ENCODE assay signal across 12 cellular contexts in genomic region chr2:6986894-6987487, GRCh38.
DNase-seq lines count a peak whose midpoint lies in the region; ATAC-seq and TF ChIP-seq lines count a peak whose summit lies in the region.
"Had no signal": no experiment of that assay in that cellular context is flagged by ENCODE, and none has a peak within 500 bp of the region (broad histone marks: within the 10 kb centered on the region; RNA-seq: fewer than 3 reads in every experiment).

No MANE protein-coding gene starts in this region.

- H2AFZ ChIP-seq in neural cell (ENCODE audit: low read depth, low read length), result no peak overlapping the region

- H3K9me3 Mint-ChIP-seq in CD14-positive monocyte (peaks cover 0 to 5% (median under 1%) of the 10 kb centered on the region in 7 donors), endodermal cell (peaks cover 9% of the 10 kb centered on the region), WTC11 (peaks cover 16% of the 10 kb centered on the region)

- intact Hi-C loops in CD14-positive monocyte (cut with micrococcal nuclease) (no loop called here), tibial artery (cut with DNase I; ENCODE audit: low total_unique reads) (no loop called here)

- 92% methylated on average over 13 of the region's 13 CpGs; no CpG with 5 or more reads in 1 of the 2 experiments for WGBS in endodermal cell (ENCODE audit: insufficient coverage in 1 of 2, insufficient read length in 1 of 2), 2 experiments
- WGBS in gastroesophageal sphincter (ENCODE audit: low coverage in 1 of 2), 2 donors, result 47 to 67% methylated on average over 5 to 8 of the region's 13 CpGs

- no peaks in the 10 kb centered on the region for H4K20me1 ChIP-seq in neural cell (ENCODE audit: insufficient read depth)

- peaks cover 0 to 2% (median 0%) of the 10 kb centered on the region in 3 donors for H3K27me3 Mint-ChIP-seq in CD14-positive monocyte (ENCODE audit: low read depth in 3 of 3)
- H3K27me3 Mint-ChIP-seq in endodermal cell (ENCODE audit: insufficient read depth), result no peaks in the 10 kb centered on the region
- no peaks in the 10 kb centered on the region for H3K27me3 Mint-ChIP-seq in WTC11 (ENCODE audit: low read depth)
- H3K27me3 Mint-ChIP-seq: activated CD4-positive, alpha-beta T cell treated with anti-CD3 and anti-CD28 coated beads for 36 hours had no signal

- H3K36me3 ChIP-seq in endodermal cell (ENCODE audit: control insufficient read depth, insufficient read depth, low read length) (peaks cover 20% of the 10 kb centered on the region), neural cell (ENCODE audit: insufficient read depth, low read length) (no peaks in the 10 kb centered on the region), tibial artery (no peaks in the 10 kb centered on the region), gastroesophageal sphincter (no peaks in the 10 kb centered on the region)
- H3K36me3 ChIP-seq: SJSA1 had no signal

- no peak overlapping the region for H3K4me3 ChIP-seq in endodermal cell (ENCODE audit: low read length)
- H3K4me3 ChIP-seq in neural cell (ENCODE audit: low read length), result no peak overlapping the region
- H3K4me3 ChIP-seq in tibial artery, result no peak overlapping the region
- H3K4me3 ChIP-seq in gastroesophageal sphincter, result no peak overlapping the region
- H3K4me3 ChIP-seq: SJSA1 had no signal

- no peaks in the 10 kb centered on the region for H3K4me1 ChIP-seq in endodermal cell (ENCODE audit: control insufficient read depth, insufficient read depth, low read length)
- H3K4me1 ChIP-seq in tibial artery, result no peaks in the 10 kb centered on the region
- H3K4me1 ChIP-seq in gastroesophageal sphincter, result peaks cover 0 to 30% (median 0%) of the 10 kb centered on the region in 3 donors
- H3K4me1 ChIP-seq: SJSA1 had no signal

- no peaks in the 10 kb centered on the region for H3K27me3 ChIP-seq in endodermal cell (ENCODE audit: control insufficient read depth, insufficient read depth, low read length, poor library complexity, severe bottlenecking)
- H3K27me3 ChIP-seq in neural cell (ENCODE audit: insufficient read depth, low read depth, low read length), result no peaks in the 10 kb centered on the region
- H3K27me3 ChIP-seq in tibial artery, result no peaks in the 10 kb centered on the region
- no peaks in the 10 kb centered on the region for H3K27me3 ChIP-seq in gastroesophageal sphincter
- H3K27me3 ChIP-seq: SJSA1 had no signal

- no peak overlapping the region for H3K9ac ChIP-seq in endodermal cell (ENCODE audit: extremely low read depth, low read length, poor library complexity, severe bottlenecking)
- H3K9ac ChIP-seq in neural cell (ENCODE audit: low read length), result peak overlapping the region; percentile 7

- H3K27ac ChIP-seq in endodermal cell (ENCODE audit: low read depth, low read length) (peak overlapping the region; percentile 97), neural cell (ENCODE audit: low read length) (peak overlapping the region; percentile 68), tibial artery (no peak overlapping the region), gastroesophageal sphincter (peak overlapping the region in 2 of 4 donors; percentile 20 to 28)
- H3K27ac ChIP-seq: C4-2B, SJSA1 had no signal

- no peak for TF ChIP-seq EP300 in neural cell (conservative IDR thresholded peaks at IDR 0.05; ENCODE audit: poor library complexity, severe bottlenecking)
- no peak for TF ChIP-seq EP300 in gastroesophageal sphincter (IDR thresholded peaks at IDR 0.05)

- ATAC-seq in gastroesophageal sphincter, result no peak
- no peak for ATAC-seq in WTC11
- ATAC-seq: activated CD4-positive, alpha-beta T cell treated with anti-CD3 and anti-CD28 coated beads for 36 hours had no signal

- no peak overlapping the region for H3K4me2 ChIP-seq in neural cell (ENCODE audit: low read length)

- no peak for TF ChIP-seq POLR2A in gastroesophageal sphincter (IDR thresholded peaks at IDR 0.05)

- no peak for TF ChIP-seq CTCF in CD14-positive monocyte (IDR thresholded peaks at IDR 0.05)
- no peak for TF ChIP-seq CTCF in endodermal cell (conservative IDR thresholded peaks at IDR 0.05)
- TF ChIP-seq CTCF in neural cell (IDR thresholded peaks at IDR 0.05; ENCODE audit: poor library complexity, severe bottlenecking), result no peak
- no peak for TF ChIP-seq CTCF in tibial artery (IDR thresholded peaks at IDR 0.05)
- no peak for TF ChIP-seq CTCF in gastroesophageal sphincter (IDR thresholded peaks at IDR 0.05)
- no peak for TF ChIP-seq CTCF in WTC11 (IDR thresholded peaks at IDR 0.05)
- no peak for TF ChIP-seq CTCF in GM10266 (IDR thresholded peaks at IDR 0.05; ENCODE audit: control insufficient read depth, insufficient read depth, low read depth, missing control alignments)

- peaks cover 9% of the 10 kb centered on the region for H3K79me2 ChIP-seq in neural cell (replicated peaks; ENCODE audit: insufficient read depth, low read length)

- peak overlapping the region in 4 of 7 donors; percentile 30 to 78 (median 50) for H3K27ac Mint-ChIP-seq in CD14-positive monocyte
- H3K27ac Mint-ChIP-seq in endodermal cell, result no peak overlapping the region
- H3K27ac Mint-ChIP-seq in WTC11, result no peak overlapping the region
- H3K27ac Mint-ChIP-seq: activated CD4-positive, alpha-beta T cell treated with anti-CD3 and anti-CD28 coated beads for 36 hours had no signal

- no peak for TF ChIP-seq RAD21 in neural cell (conservative IDR thresholded peaks at IDR 0.05)

- DNase-seq in CD14-positive monocyte (ENCODE audit: low spot score), result no peak
- DNase-seq in NCI-H2081 (lab: John Stamatoyannopoulos, UW), result peak; percentile 64 to 86
- DNase-seq in endodermal cell, result no peak
- DNase-seq in tibial artery, result no peak
- DNase-seq in WTC11 (ENCODE audit: low spot score), result no peak
- DNase-seq in GM10266 (ENCODE audit: extremely low spot score), result no peak
- DNase-seq: activated CD4-positive, alpha-beta T cell treated with anti-CD3 and anti-CD28 coated beads for 36 hours; GOT3 had no signal

- H3K4me1 Mint-ChIP-seq in CD14-positive monocyte (peaks cover 28% of the 10 kb centered on the region), endodermal cell (peaks cover 14% of the 10 kb centered on the region), WTC11 (peaks cover 35% of the 10 kb centered on the region)

- H3K36me3 Mint-ChIP-seq in CD14-positive monocyte (peaks cover 0 to 5% of the 10 kb centered on the region in 2 donors), endodermal cell (ENCODE audit: low read depth) (peaks cover 15% of the 10 kb centered on the region), WTC11 (peaks cover 8% of the 10 kb centered on the region)

- H3K4me3 Mint-ChIP-seq in CD14-positive monocyte (no peak overlapping the region), endodermal cell (no peak overlapping the region), WTC11 (no peak overlapping the region)
- H3K4me3 Mint-ChIP-seq: activated CD4-positive, alpha-beta T cell treated with anti-CD3 and anti-CD28 coated beads for 36 hours had no signal

- H3F3A ChIP-seq in neural cell (ENCODE audit: insufficient read depth, low read length, poor library complexity, severe bottlenecking), result no peaks in the 10 kb centered on the region

- POLR2A ChIA-PET in WTC11 (lab: Charles Lee), result no interaction called here

- H3K9me2 ChIP-seq in neural cell (ENCODE audit: insufficient read depth, low read length), result no peaks in the 10 kb centered on the region

- CTCF ChIA-PET in WTC11 (lab: Charles Lee), result interaction anchor here (1.7 kb wide), 1 partner anchor 27 kb away, joined by 8 read pairs; no protein-coding TSS in a partner anchor

- H3K9me3 ChIP-seq in endodermal cell (ENCODE audit: control insufficient read depth, low read length), result peaks cover 9% of the 10 kb centered on the region
- H3K9me3 ChIP-seq in neural cell (ENCODE audit: low read length), result no peaks in the 10 kb centered on the region
- H3K9me3 ChIP-seq in tibial artery, result no peaks in the 10 kb centered on the region
- H3K9me3 ChIP-seq in gastroesophageal sphincter, result no peaks in the 10 kb centered on the region
- H3K9me3 ChIP-seq: SJSA1 had no signal

TF ChIP-seq in neural cell, 6 proteins besides CTCF, POLR2A, EP300 and RAD21 (continues in another document):
- TF ChIP-seq TAF1 (IDR thresholded peaks at IDR 0.05; ENCODE audit: low read depth) (no peak), SMC3 (conservative IDR thresholded peaks at IDR 0.05; ENCODE audit: poor library complexity) (no peak)

TF ChIP-seq in WTC11, 78 proteins besides CTCF, POLR2A, EP300 and RAD21 (continues in another document):
- TF ChIP-seq EMX1 (CRISPR knock-in tag; IDR thresholded peaks at IDR 0.05), result no peak
- no peak for TF ChIP-seq ATF3 (CRISPR knock-in tag; conservative IDR thresholded peaks at IDR 0.05)
- TF ChIP-seq, protein P1, sequence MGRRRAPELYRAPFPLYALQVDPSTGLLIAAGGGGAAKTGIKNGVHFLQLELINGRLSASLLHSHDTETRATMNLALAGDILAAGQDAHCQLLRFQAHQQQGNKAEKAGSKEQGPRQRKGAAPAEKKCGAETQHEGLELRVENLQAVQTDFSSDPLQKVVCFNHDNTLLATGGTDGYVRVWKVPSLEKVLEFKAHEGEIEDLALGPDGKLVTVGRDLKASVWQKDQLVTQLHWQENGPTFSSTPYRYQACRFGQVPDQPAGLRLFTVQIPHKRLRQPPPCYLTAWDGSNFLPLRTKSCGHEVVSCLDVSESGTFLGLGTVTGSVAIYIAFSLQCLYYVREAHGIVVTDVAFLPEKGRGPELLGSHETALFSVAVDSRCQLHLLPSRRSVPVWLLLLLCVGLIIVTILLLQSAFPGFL (CRISPR knock-in tag; IDR thresholded peaks at IDR 0.05; ENCODE audit: borderline replicate concordance), result no peak
- TF ChIP-seq SOX15 (CRISPR knock-in tag; IDR thresholded peaks at IDR 0.05), result no peak
- TF ChIP-seq JUN (CRISPR knock-in tag; IDR thresholded peaks at IDR 0.05), result no peak

Comparison
In these comparisons a context has a peak if more than half of its experiments do, and no peak if none do; other contexts are left out.
1. DNase-seq: peak in NCI-H2081 (2 of 2); none in CD14-positive monocyte (single experiment), endodermal cell (single experiment), tibial artery (0 of 2), WTC11 (single experiment) and GM10266 (single experiment).
2. H3K27ac Mint-ChIP-seq: peak in CD14-positive monocyte (4 of 7); none in endodermal cell (single experiment) and WTC11 (single experiment).
3. H3K27ac ChIP-seq: peak in endodermal cell (single experiment) and neural cell (single experiment); none in tibial artery (0 of 2).